In the genomic region with DNA sequence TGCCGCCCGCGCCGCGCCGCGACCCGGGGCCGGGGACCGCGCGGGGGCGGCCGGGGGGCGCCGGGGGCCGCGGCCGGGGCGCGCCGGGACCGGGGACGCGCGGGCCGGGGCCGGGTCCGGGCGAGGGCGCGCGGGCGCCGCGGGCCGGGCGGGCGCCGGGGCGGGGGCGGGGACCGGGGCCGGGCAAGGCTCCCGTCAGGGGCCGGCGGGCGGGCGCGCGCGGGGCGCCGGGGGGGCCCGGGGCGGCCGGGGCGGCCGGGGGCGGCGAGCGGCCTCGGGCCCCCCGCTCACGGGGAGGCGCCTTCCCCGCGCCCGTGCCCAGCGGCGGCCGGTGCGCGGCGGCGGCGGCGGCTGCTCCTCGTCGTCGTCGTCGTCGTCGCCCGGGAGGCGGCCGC, we compare ENCODE assay signal across 8 cellular contexts. TPM values are rescaled to one million over a fixed set of nuclear protein-coding genes. Genes with fewer than 3 reads are reported as not detected.
DNase-seq lines count a peak whose midpoint lies in the region; ATAC-seq, FAIRE-seq and TF ChIP-seq lines count a peak whose summit lies in the region.

No MANE protein-coding gene starts in this region.

- H3K4me3 ChIP-seq in RWPE2 (ENCODE audit: severe bottlenecking) (peak overlapping the region; percentile 73), fibroblast of mammary gland (ENCODE audit: control insufficient read depth, low read depth, low read length) (peak overlapping the region; percentile 54), gastrocnemius medialis (peak overlapping the region in 3 of 4 donors; percentile 53 to 62 (median 58))

- no peaks in the 10 kb centered on the region for H3K9me3 ChIP-seq in RWPE2 (ENCODE audit: severe bottlenecking)
- H3K9me3 ChIP-seq in gastrocnemius medialis = no peaks in the 10 kb centered on the region

- DNase-seq in RWPE2 (ENCODE audit: low spot score) (no peak), fibroblast of mammary gland (ENCODE audit: low read depth) (no peak), gastrocnemius medialis (no peak), GM12892 (ENCODE audit: insufficient read length) (no peak), NCI-H524 treated with DMSO at 0.1 percent for 48 hours (lab: John Stamatoyannopoulos, UW) (no peak), HuH-7.5 (ENCODE audit: low spot score) (no peak)

- TF ChIP-seq CTCF in RWPE2 (IDR thresholded peaks at IDR 0.05; ENCODE audit: poor library complexity, severe bottlenecking) = no peak
- no peak for TF ChIP-seq CTCF in fibroblast of mammary gland (conservative IDR thresholded peaks at IDR 0.05; ENCODE audit: control insufficient read depth, insufficient read depth, low read depth, low read length)
- no peak for TF ChIP-seq CTCF in gastrocnemius medialis (IDR thresholded peaks at IDR 0.05 in 4 of 5, conservative IDR thresholded peaks at IDR 0.05 in 1 of 5)

- ATAC-seq in GM18511 (IDR thresholded peaks at IDR 0.05; ENCODE audit: unreplicated experiment) (peak; percentile 10), RWPE2 (ENCODE audit: low read depth) (no peak), gastrocnemius medialis (peak; percentile 7 to 10), HG03025 (IDR thresholded peaks at IDR 0.05; ENCODE audit: low FRiP score, unreplicated experiment) (no peak)

- peaks cover 16% of the 10 kb centered on the region for H3K4me1 ChIP-seq in RWPE2 (ENCODE audit: insufficient read depth, poor library complexity, severe bottlenecking)
- H3K4me1 ChIP-seq in gastrocnemius medialis = peaks cover 48 to 50% of the 10 kb centered on the region in 2 donors

- H3K27ac ChIP-seq in RWPE2 (ENCODE audit: poor library complexity, severe bottlenecking) (peak overlapping the region; percentile 49), gastrocnemius medialis (peak overlapping the region; percentile 67 to 75 (median 72))

- no peak for FAIRE-seq in GM12892 (lab: Jason Lieb, UNC)

- H3K27me3 ChIP-seq in RWPE2 (ENCODE audit: insufficient read depth, poor library complexity, severe bottlenecking) = no peaks in the 10 kb centered on the region
- H3K27me3 ChIP-seq in gastrocnemius medialis = no peaks in the 10 kb centered on the region

- intact Hi-C loops in gastrocnemius medialis (cut with DNase I; ENCODE audit: low total_unique reads) = loop anchor here (2.0 kb wide), 1 partner anchor 27 kb away; no protein-coding TSS in a partner anchor

- in situ Hi-C loops in gastrocnemius medialis (cut with MboI; ENCODE audit: low sequenced_read_pairs in 4 of 4) = no loop called here

- no peaks in the 10 kb centered on the region for H3K36me3 ChIP-seq in RWPE2 (ENCODE audit: low read depth)
- no peaks in the 10 kb centered on the region for H3K36me3 ChIP-seq in gastrocnemius medialis

- TF ChIP-seq POLR2A in gastrocnemius medialis (IDR thresholded peaks at IDR 0.05) (no peak), GM12892 (IDR thresholded peaks at IDR 0.05; ENCODE audit: low read depth, low read length) (no peak)

RNA-seq across cellular contexts. Expression of gene ZCCHC14, which starts 0.6 kb away (rescaled TPM):
- 10 to 100 TPM in 1 of 4 donors, 1 to 10 TPM in 3; 8.9 to 10.7 (median 9.3) TPM for total RNA-seq in gastrocnemius medialis
- 0.30 TPM for polyA plus RNA-seq in GM12892 (2012; ENCODE audit: missing spikeins)

Comparison
In these comparisons a context has a peak if more than half of its experiments do, and no peak if none do; other contexts are left out.
1. ATAC-seq: peak in GM18511 (single experiment) and gastrocnemius medialis (2 of 2); none in RWPE2 (single experiment) and HG03025 (single experiment).
2. Peak in every context shown above with its lines, with median percentiles within 50 percentile points of each other: H3K4me3 ChIP-seq.